Comparison of ENCODE assay signal across 9 cellular contexts in genomic region chr11:75816561-75817239, GRCh38. TPM values are rescaled to one million over a fixed set of nuclear protein-coding genes. Genes with fewer than 3 reads are reported as not detected.
DNase-seq lines count a peak whose midpoint lies in the region; ATAC-seq lines count a peak whose summit lies in the region.
"Had no signal": no experiment of that assay in that cellular context is flagged by ENCODE, and none has a peak within 500 bp of the region (broad histone marks: within the 10 kb centered on the region; RNA-seq: fewer than 3 reads in every experiment).

No MANE protein-coding gene starts in this region.

- peaks cover 10% of the 10 kb centered on the region for H3K4me1 ChIP-seq in right cardiac atrium (ENCODE audit: control insufficient read depth, insufficient read depth, low read length)
- H3K4me1 ChIP-seq in thymus (ENCODE audit: control insufficient read depth, insufficient read depth, low read length) = peaks cover 15% of the 10 kb centered on the region

- ATAC-seq in right cardiac atrium = no peak
- no peak for ATAC-seq in HG03196 (IDR thresholded peaks at IDR 0.05; ENCODE audit: unreplicated experiment)

- WGBS in right cardiac atrium = 13% methylated on average over 6 of the region's 6 CpGs
- WGBS in thymus = 12% methylated on average over 6 of the region's 6 CpGs

- no peaks in the 10 kb centered on the region for H3K9me3 ChIP-seq in right cardiac atrium (ENCODE audit: control insufficient read depth, low read length)
- H3K9me3 ChIP-seq in thymus (ENCODE audit: control insufficient read depth) = no peaks in the 10 kb centered on the region

- DNase-seq in NCI-H82 (lab: John Stamatoyannopoulos, UW) (peak; percentile 18), NCI-H82 treated with DMSO at 0.1 percent for 48 hours (lab: John Stamatoyannopoulos, UW; ENCODE audit: unreplicated experiment) (no peak), RKO (ENCODE audit: low spot score) (peak; percentile 43), right cardiac atrium (no peak), GOT3 (lab: John Stamatoyannopoulos, UW) (no peak), iPS-NIHi11 (ENCODE audit: low spot score) (no peak)
- DNase-seq: activated T-cell treated with anti-CD3 and anti-CD28 coated beads, Interleukin-2, amount 50 U/mL, for 1 hour had no signal

- H3K27me3 ChIP-seq in right cardiac atrium (ENCODE audit: control insufficient read depth, insufficient read depth) (no peaks in the 10 kb centered on the region), thymus (ENCODE audit: control insufficient read depth, insufficient read depth) (no peaks in the 10 kb centered on the region)

- peak overlapping the region; percentile 67 for H3K4me3 ChIP-seq in right cardiac atrium (ENCODE audit: low read length)
- peak overlapping the region; percentile 85 for H3K4me3 ChIP-seq in thymus (ENCODE audit: low read length)

- intact Hi-C loops in right cardiac atrium (cut with DNase I) = no loop called here

- no peaks in the 10 kb centered on the region for H3K36me3 ChIP-seq in thymus (ENCODE audit: control insufficient read depth, insufficient read depth)

- no peak overlapping the region for H3K27ac ChIP-seq in right cardiac atrium (ENCODE audit: low read length)
- no peak overlapping the region for H3K27ac ChIP-seq in thymus (ENCODE audit: low read depth)

RNA-seq across cellular contexts. Expression of gene UVRAG, which starts 1.7 kb away (rescaled TPM):
- 10 to 100 TPM; 12.6 to 18.5 (median 14.0) TPM for total RNA-seq in right cardiac atrium
- polyA plus RNA-seq in right cardiac atrium = 5.5 TPM
- 21.8 TPM for polyA plus RNA-seq in thymus

RNA-seq across cellular contexts. Expression of gene DGAT2, which starts 48.1 kb away (rescaled TPM):
- 10 to 100 TPM in 2 of 4 donors, 1 to 10 TPM in 2; 5.7 to 18.0 (median 10.4) TPM for total RNA-seq in right cardiac atrium
- polyA plus RNA-seq in right cardiac atrium = 23.4 TPM
- polyA plus RNA-seq in thymus = 5.3 TPM

Comparison
In these comparisons a context has a peak if more than half of its experiments do, and no peak if none do; other contexts are left out.
1. DNase-seq: peak in NCI-H82 (single experiment) and RKO (single experiment); none in NCI-H82 treated with DMSO at 0.1 percent for 48 hours (single experiment), right cardiac atrium (0 of 3), GOT3 (single experiment) and iPS-NIHi11 (single experiment).